In the genomic region with DNA sequence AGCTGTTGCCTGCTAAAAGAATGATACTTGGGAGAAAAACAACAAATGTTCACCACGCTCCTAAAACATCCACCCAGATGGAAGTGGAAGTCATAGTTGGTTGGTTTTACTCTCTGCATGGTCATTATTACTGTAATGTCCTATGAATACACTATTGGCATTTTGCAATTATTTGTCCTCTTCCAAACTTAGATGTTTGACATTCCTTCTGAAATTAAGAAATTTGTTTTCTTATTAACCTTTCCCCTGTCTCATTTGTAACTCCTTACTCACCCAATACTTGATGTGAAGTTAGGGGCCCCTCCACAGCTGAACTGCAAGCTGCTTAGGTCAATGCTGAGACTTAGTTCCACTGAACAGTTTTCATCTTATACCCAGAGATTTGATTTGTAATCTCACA, we compare ENCODE assay signal across 22 cellular contexts.
DNase-seq lines count a peak whose midpoint lies in the region; ATAC-seq and TF ChIP-seq lines count a peak whose summit lies in the region.
"Had no signal": no experiment of that assay in that cellular context is flagged by ENCODE, and none has a peak within 500 bp of the region (broad histone marks: within the 10 kb centered on the region; RNA-seq: fewer than 3 reads in every experiment).

No MANE protein-coding gene starts in this region.

- no peaks in the 10 kb centered on the region for H3F3A ChIP-seq in PC-9 (ENCODE audit: insufficient read depth, low read depth)

- CTCF ChIA-PET in PC-9 (lab: Charles Lee): no interaction called here

- H3K4me3 ChIP-seq in PC-9: no peak overlapping the region
- H3K4me3 ChIP-seq in osteoblast (ENCODE audit: insufficient read depth, low read length): no peak overlapping the region
- H3K4me3 ChIP-seq: A549 had no signal

- H3K4me1 ChIP-seq in PC-9 (replicated peaks; ENCODE audit: insufficient read depth): no peaks in the 10 kb centered on the region
- no peaks in the 10 kb centered on the region for H3K4me1 ChIP-seq in osteoblast (ENCODE audit: insufficient read depth, low read length)
- H3K4me1 ChIP-seq: A549 had no signal

- peak overlapping the region; percentile 9; the same call in 1 of the 2 replicates for H2AFZ ChIP-seq in PC-9
- no peak overlapping the region for H2AFZ ChIP-seq in osteoblast (ENCODE audit: low read length)

- H3K4me2 ChIP-seq in PC-9 (no peak overlapping the region), osteoblast (ENCODE audit: insufficient read depth, low read length) (no peak overlapping the region)
- H3K4me2 ChIP-seq: A549 had no signal

- POLR2A ChIA-PET in PC-9 (lab: Charles Lee; ENCODE audit: unreplicated experiment): no interaction called here

- ATAC-seq in omental fat pad (ENCODE audit: low FRiP score): no peak
- ATAC-seq: A549; CD8-positive, alpha-beta T cell had no signal

- intact Hi-C loops in PC-9 (cut with micrococcal nuclease; ENCODE audit: unreplicated experiment): no loop called here

- no peaks in the 10 kb centered on the region for H3K79me2 ChIP-seq in PC-9 (ENCODE audit: low read depth)
- H3K79me2 ChIP-seq in osteoblast (ENCODE audit: insufficient read depth, low read length): no peaks in the 10 kb centered on the region

- TF ChIP-seq CTCF in PC-9 (conservative IDR thresholded peaks at IDR 0.05) (no peak), osteoblast (IDR thresholded peaks at IDR 0.05; ENCODE audit: extremely low read depth, low read depth, low read length) (no peak), omental fat pad (IDR thresholded peaks at IDR 0.05) (no peak)

- no peaks in the 10 kb centered on the region for H4K20me1 ChIP-seq in PC-9 (ENCODE audit: insufficient read depth)
- H4K20me1 ChIP-seq in osteoblast (ENCODE audit: insufficient read depth, low read length): no peaks in the 10 kb centered on the region

- H3K27ac ChIP-seq in PC-9 (no peak overlapping the region), osteoblast (ENCODE audit: low read depth, low read length) (no peak overlapping the region)
- H3K27ac ChIP-seq: A549, C4-2B, RWPE1 had no signal

- H3K27me3 ChIP-seq in PC-9 (ENCODE audit: insufficient read depth, low read depth) (no peaks in the 10 kb centered on the region), osteoblast (ENCODE audit: insufficient read depth, low read length) (no peaks in the 10 kb centered on the region)

- H3K9me2 ChIP-seq in PC-9 (ENCODE audit: insufficient read depth): no peaks in the 10 kb centered on the region

- no TSS peak for BruUV-seq in PC-9 (replicated peaks; lab: Mats Ljungman, UMichigan)

- DNase-seq in GM03348 (ENCODE audit: low spot score): peak; percentile 34
- no peak for DNase-seq in PC-9
- DNase-seq in fibroblast of gingiva (ENCODE audit: low read depth): peak; percentile 63
- DNase-seq in osteoblast (ENCODE audit: insufficient read length, low spot score, missing footprints): peak; percentile 41
- no peak for DNase-seq in NK-92 treated with Interleukin-12 subunit alpha and Interleukin-12 subunit beta, amount 100 ng/mL, for 24 hours (lab: John Stamatoyannopoulos, UW)
- no peak for DNase-seq in omental fat pad (ENCODE audit: low spot score)
- no peak for DNase-seq in SK-N-DZ (ENCODE audit: low spot score)
- no peak for DNase-seq in activated CD8-positive, alpha-beta memory T cell treated with anti-CD3 and anti-CD28 coated beads, Interleukin-2, amount 50 U/mL, for 4 hours
- DNase-seq: Caco-2; CD8-positive, alpha-beta T cell; GF-D8; KBM-7; NCI-H1105 treated with DMSO at 0.1 percent for 48 hours; NCI-H146; NCI-H1930; NCI-H2107; NCI-H524; NCI-H748 treated with DMSO at 0.1 percent for 48 hours; SHP77 had no signal

- H3K36me3 ChIP-seq in PC-9 (ENCODE audit: low read depth) (no peaks in the 10 kb centered on the region), osteoblast (ENCODE audit: insufficient read depth, low read length) (no peaks in the 10 kb centered on the region)

- H3K9me3 ChIP-seq in PC-9 (ENCODE audit: insufficient read depth, low read depth) (no peaks in the 10 kb centered on the region), osteoblast (ENCODE audit: low read depth, low read length) (no peaks in the 10 kb centered on the region)
- H3K9me3 ChIP-seq: A549, Caco-2 had no signal

Comparison
In these comparisons a context has a peak if more than half of its experiments do, and no peak if none do; other contexts are left out.
1. DNase-seq: peak in GM03348 (single experiment), fibroblast of gingiva (single experiment) and osteoblast (single experiment); none in PC-9 (0 of 2), NK-92 treated with Interleukin-12 subunit alpha and Interleukin-12 subunit beta, amount 100 ng/mL, for 24 hours (single experiment), omental fat pad (single experiment), SK-N-DZ (single experiment) and activated CD8-positive, alpha-beta memory T cell treated with anti-CD3 and anti-CD28 coated beads, Interleukin-2, amount 50 U/mL, for 4 hours (single experiment).